In genomic region chr9:136581614-136582447, GRCh38 we compare ENCODE assay signal across 2 cellular contexts.
TF ChIP-seq lines count a peak whose summit lies in the region.

No MANE protein-coding gene starts in this region.

TF ChIP-seq in HEK293, 187 proteins besides CTCF, POLR2A, EP300 and RAD21 (continued from another document and continues in another):
- TF ChIP-seq ZNF488 (tag by site-specific recombination; IDR thresholded peaks at IDR 0.05) (no peak; the same call in 1 of the 2 replicates), ZNF585B (tag by site-specific recombination; IDR thresholded peaks at IDR 0.05) (no peak), ZNF302 (tag by site-specific recombination; IDR thresholded peaks at IDR 0.05; ENCODE audit: low read depth) (no peak), ZEB2 (tag by site-specific recombination; IDR thresholded peaks at IDR 0.05) (no peak), ZSCAN4 (tag by site-specific recombination; IDR thresholded peaks at IDR 0.05) (no peak), ZNF518A (tag by site-specific recombination; conservative IDR thresholded peaks at IDR 0.05; ENCODE audit: low read depth) (no peak), ZNF549 (tag by site-specific recombination; IDR thresholded peaks at IDR 0.05) (no peak), ZNF561 (tag by site-specific recombination; IDR thresholded peaks at IDR 0.05; ENCODE audit: borderline replicate concordance) (no peak), ZNF114 (tag by site-specific recombination; IDR thresholded peaks at IDR 0.05) (no peak), ZNF704 (tag by site-specific recombination; IDR thresholded peaks at IDR 0.05) (no peak), ATF2 (tag by site-specific recombination; IDR thresholded peaks at IDR 0.05; ENCODE audit: low read depth) (no peak), ZNF23 (tag by site-specific recombination; IDR thresholded peaks at IDR 0.05; ENCODE audit: borderline replicate concordance) (no peak), ZNF510 (tag by site-specific recombination; IDR thresholded peaks at IDR 0.05; ENCODE audit: insufficient replicate concordance) (no peak), ZNF660 (tag by site-specific recombination; IDR thresholded peaks at IDR 0.05) (no peak), ZNF292 (tag by site-specific recombination; IDR thresholded peaks at IDR 0.05; ENCODE audit: borderline replicate concordance, low read depth) (no peak), EGR2 (tag by site-specific recombination; IDR thresholded peaks at IDR 0.05; ENCODE audit: low read depth) (peak; percentile 61), ZBTB7A (tag by site-specific recombination; IDR thresholded peaks at IDR 0.05; ENCODE audit: low read depth) (no peak), ZSCAN30 (tag by site-specific recombination; IDR thresholded peaks at IDR 0.05) (no peak), SP2 (tag by site-specific recombination; IDR thresholded peaks at IDR 0.05) (no peak), ZNF202 (tag by site-specific recombination; IDR thresholded peaks at IDR 0.05; ENCODE audit: borderline replicate concordance) (no peak)

TF ChIP-seq in K562, 482 proteins besides CTCF, POLR2A, EP300 and RAD21 (continued from another document):
- TF ChIP-seq REST (CRISPR knock-in tag; IDR thresholded peaks at IDR 0.05; ENCODE audit: low read depth) (no peak), HDAC1 (IDR thresholded peaks at IDR 0.05) (peak in 1 of 2 experiments; percentile 32; a peak in 1 of 4 replicates), RFX1 (IDR thresholded peaks at IDR 0.05) (no peak), TEAD4 (IDR thresholded peaks at IDR 0.05; ENCODE audit: low read length) (no peak), TEAD4 (CRISPR knock-in tag; IDR thresholded peaks at IDR 0.05; ENCODE audit: borderline replicate concordance) (no peak), MBD2 (IDR thresholded peaks at IDR 0.05; ENCODE audit: borderline replicate concordance, low read depth) (no peak), ARID1B (IDR thresholded peaks at IDR 0.05) (no peak), KDM1A (IDR thresholded peaks at IDR 0.05) (peak; percentile 9 to 20; a peak in 1 of 4 replicates), E2F1 (CRISPR knock-in tag; IDR thresholded peaks at IDR 0.05) (no peak), SMC3 (conservative IDR thresholded peaks at IDR 0.05; ENCODE audit: insufficient read depth, low read depth, low read length) (no peak), ZNF77 (CRISPR knock-in tag; IDR thresholded peaks at IDR 0.05) (no peak), ZNF133 (CRISPR knock-in tag; IDR thresholded peaks at IDR 0.05) (no peak), ZNF318 (IDR thresholded peaks at IDR 0.05; ENCODE audit: borderline replicate concordance in 1 of 2, low read depth in 1 of 2) (0 out of 4 replicates have a peak, but pooled peaks of 1 of the 2 experiments have one; percentile 16), RUNX1 (IDR thresholded peaks at IDR 0.05; ENCODE audit: low read depth) (no peak), EHMT2 (IDR thresholded peaks at IDR 0.05) (no peak), ZNF79 (CRISPR knock-in tag; IDR thresholded peaks at IDR 0.05; ENCODE audit: low read depth) (no peak), ZNF24 (IDR thresholded peaks at IDR 0.05) (peak; percentile 93), E4F1 (CRISPR knock-in tag; IDR thresholded peaks at IDR 0.05; ENCODE audit: borderline replicate concordance) (no peak), GMEB1 (CRISPR knock-in tag; IDR thresholded peaks at IDR 0.05) (no peak), HMGN3 (IDR thresholded peaks at IDR 0.05; ENCODE audit: borderline replicate concordance, extremely low read depth, insufficient read length, low read depth, low read length) (no peak), ZNF12 (CRISPR knock-in tag; IDR thresholded peaks at IDR 0.05) (no peak), FOXO4 (CRISPR knock-in tag; IDR thresholded peaks at IDR 0.05) (no peak), SMAD2 (IDR thresholded peaks at IDR 0.05; ENCODE audit: low read depth, low read length) (no peak)
